ENCODE assay signal across 8 cellular contexts in the genomic region with DNA sequence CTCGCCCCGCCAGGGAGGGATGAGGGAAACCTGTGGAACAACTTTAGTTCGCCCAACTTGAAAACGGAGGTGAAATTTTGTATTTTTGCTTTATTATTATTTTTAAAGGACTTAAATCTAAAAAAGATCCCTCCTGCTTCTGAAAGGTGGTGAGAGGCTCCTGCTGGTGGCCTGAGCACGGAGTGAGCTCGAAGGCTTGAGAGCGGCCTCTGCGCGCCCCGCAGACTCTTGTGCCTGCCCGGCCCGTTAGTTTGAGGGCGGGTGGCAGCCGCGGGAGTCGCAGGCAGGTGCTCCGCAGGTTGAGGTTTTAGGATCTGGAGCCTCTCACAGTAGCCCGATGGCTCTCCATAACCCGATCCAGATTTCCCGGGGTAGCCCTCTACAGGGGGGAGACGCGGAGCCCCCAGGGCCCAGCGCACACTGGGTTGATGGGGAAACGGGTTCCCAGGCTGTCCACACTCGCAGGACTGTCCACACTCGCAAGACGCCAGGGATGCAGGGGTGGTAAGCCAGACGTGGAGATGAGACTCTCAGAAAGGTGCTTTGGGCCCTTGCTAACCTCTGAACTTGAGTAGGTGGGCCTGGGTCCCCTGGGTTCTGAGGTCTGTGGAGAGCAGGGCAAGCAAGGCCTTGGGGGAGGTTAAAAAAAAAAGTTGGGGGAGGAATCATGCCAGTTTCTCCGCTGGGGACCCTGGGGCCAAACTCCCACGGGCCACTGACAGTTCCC. TPM values are rescaled to one million over a fixed set of nuclear protein-coding genes. Genes with fewer than 3 reads are reported as not detected.
DNase-seq lines count a peak whose midpoint lies in the region; ATAC-seq and TF ChIP-seq lines count a peak whose summit lies in the region.

No MANE protein-coding gene starts in this region.

- no peak for ATAC-seq in GM18873 (IDR thresholded peaks at IDR 0.05; ENCODE audit: low FRiP score, unreplicated experiment)

- H3K9me3 ChIP-seq in NT2/D1 (ENCODE audit: insufficient read depth, low read length) (no peaks in the 10 kb centered on the region), colonic mucosa (no peaks in the 10 kb centered on the region), mesodermal cell (ENCODE audit: control insufficient read depth, low read length) (no peaks in the 10 kb centered on the region), thyroid gland (no peaks in the 10 kb centered on the region)

- peak overlapping the region; percentile 99 to 100 for H3K4me3 Mint-ChIP-seq in CD14-positive monocyte

- no peak for TF ChIP-seq CTCF in CD14-positive monocyte (IDR thresholded peaks at IDR 0.05)
- TF ChIP-seq CTCF in colonic mucosa (IDR thresholded peaks at IDR 0.05) = no peak
- TF ChIP-seq CTCF in thyroid gland (IDR thresholded peaks at IDR 0.05) = no peak

- peaks cover 9 to 19% (median 17%) of the 10 kb centered on the region in 3 donors for H3K27me3 Mint-ChIP-seq in CD14-positive monocyte (ENCODE audit: low read depth in 3 of 3)

- no peaks in the 10 kb centered on the region for H3K4me1 ChIP-seq in NT2/D1 (ENCODE audit: insufficient read depth, insufficient read length)
- H3K4me1 ChIP-seq in colonic mucosa = peaks cover 5% of the 10 kb centered on the region
- peaks cover 15% of the 10 kb centered on the region for H3K4me1 ChIP-seq in mesodermal cell (ENCODE audit: control insufficient read depth, insufficient read depth, low read length, poor library complexity, severe bottlenecking)
- peaks cover 26 to 36% of the 10 kb centered on the region in 2 donors for H3K4me1 ChIP-seq in thyroid gland

- WGBS in mesodermal cell (ENCODE audit: insufficient coverage in 2 of 2), 2 experiments = 13 to 21% methylated on average over 21 to 22 of the region's 30 CpGs
- WGBS in thyroid gland, 2 donors = 26 to 36% methylated on average over 23 to 30 of the region's 30 CpGs

- peaks cover 0 to 2% (median 0%) of the 10 kb centered on the region in 7 donors for H3K9me3 Mint-ChIP-seq in CD14-positive monocyte

- H3K9ac ChIP-seq in NT2/D1 (ENCODE audit: insufficient read length, low read depth) = no peak overlapping the region
- H3K9ac ChIP-seq in colonic mucosa (ENCODE audit: low read depth in 2 of 2, low read length in 2 of 2) = peak overlapping the region; percentile 66 to 87

- intact Hi-C loops in CD14-positive monocyte (cut with micrococcal nuclease) = loop anchor here (2.0 to 10.0 kb wide), 7 partner anchors 13 to 769 kb away; a partner anchor contains a TSS
- intact Hi-C loops in colonic mucosa (cut with DNase I) = no loop called here
- intact Hi-C loops in thyroid gland (cut with DNase I) = loop anchor here (10.0 kb wide), 1 partner anchor 291 kb away; no protein-coding TSS in a partner anchor

- H3K27ac ChIP-seq in colonic mucosa (peak overlapping the region; percentile 70), mesodermal cell (ENCODE audit: low read depth, low read length, severe bottlenecking) (no peak overlapping the region), thyroid gland (peak overlapping the region; percentile 54 to 83 (median 64))

- H3K27me3 ChIP-seq in NT2/D1 (ENCODE audit: insufficient read depth, insufficient read length) = peaks cover 56% of the 10 kb centered on the region
- H3K27me3 ChIP-seq in colonic mucosa = peaks cover 43% of the 10 kb centered on the region
- H3K27me3 ChIP-seq in thyroid gland = peaks cover 29% of the 10 kb centered on the region

- peaks cover 4% of the 10 kb centered on the region in 2 donors for H3K36me3 Mint-ChIP-seq in CD14-positive monocyte

- H3K36me3 ChIP-seq in NT2/D1 (ENCODE audit: insufficient read depth, insufficient read length, low read length) (no peaks in the 10 kb centered on the region), colonic mucosa (no peaks in the 10 kb centered on the region), mesodermal cell (ENCODE audit: control insufficient read depth, insufficient read depth, low read length) (no peaks in the 10 kb centered on the region), thyroid gland (no peaks in the 10 kb centered on the region)

- peak; percentile 47 for DNase-seq in CD14-positive monocyte (ENCODE audit: low spot score)
- DNase-seq in NT2/D1 (ENCODE audit: low read depth, low spot score) = no peak
- DNase-seq in colonic mucosa = no peak
- DNase-seq in thyroid gland = peak; percentile 15 to 24
- no peak for DNase-seq in NK-92 (lab: John Stamatoyannopoulos, UW; ENCODE audit: unreplicated experiment)
- no peak for DNase-seq in ureter (ENCODE audit: low spot score)

- TF ChIP-seq POLR2A in thyroid gland (IDR thresholded peaks at IDR 0.05) = no peak

- peak overlapping the region; percentile 87 to 98 (median 95) for H3K27ac Mint-ChIP-seq in CD14-positive monocyte

- peak overlapping the region; percentile 61 for H3K4me3 ChIP-seq in NT2/D1 (ENCODE audit: insufficient read length, low read depth)
- H3K4me3 ChIP-seq in colonic mucosa = peak overlapping the region; percentile 55
- H3K4me3 ChIP-seq in mesodermal cell (ENCODE audit: extremely low read depth, insufficient read depth, low read length, poor library complexity, severe bottlenecking) = peak overlapping the region; percentile 75
- peak overlapping the region in 2 of 3 donors; percentile 43 to 48 for H3K4me3 ChIP-seq in thyroid gland (replicated peaks in 1 of 3)

- peaks cover 55% of the 10 kb centered on the region for H3K4me1 Mint-ChIP-seq in CD14-positive monocyte

RNA-seq across cellular contexts. Expression of a gene that starts 46.3 kb away (rescaled TPM):
- polyA plus RNA-seq in CD14-positive monocyte = 1 to 10 TPM; 2.4 to 3.5 TPM
- total RNA-seq in colonic mucosa (1 to 10 TPM; 3.4 to 4.1 TPM), thyroid gland (10 to 100 TPM in 3 of 4 donors, 1 to 10 TPM in 1; 9.8 to 21.6 (median 11.1) TPM), ureter (17.8 TPM)
- 18.9 TPM for polyA plus RNA-seq in mesodermal cell (2013, experiment 1 of 2)
- 25.7 TPM for polyA plus RNA-seq in mesodermal cell (2013, experiment 2 of 2)

Comparison
In these comparisons a context has a peak if more than half of its experiments do, and no peak if none do; other contexts are left out.
1. DNase-seq: peak in CD14-positive monocyte (single experiment) and thyroid gland (2 of 2); none in NT2/D1 (single experiment), colonic mucosa (single experiment), NK-92 (single experiment) and ureter (single experiment).
2. Peak in every context shown above with its lines, with median percentiles within 50 percentile points of each other: H3K4me3 ChIP-seq.